Comparison of ENCODE assay signal across 8 cellular contexts in genomic region chr10:80046629-80047441, GRCh38. TPM values are rescaled to one million over a fixed set of nuclear protein-coding genes. Genes with fewer than 3 reads are reported as not detected.
A peak's percentile ranks its signal among the peaks of the same experiment; 100 is the strongest.
DNase-seq lines count a peak whose midpoint lies in the region; ATAC-seq and TF ChIP-seq lines count a peak whose summit lies in the region.

No MANE protein-coding gene starts in this region.

- no peak overlapping the region for H3K27ac ChIP-seq in CD4-positive, CD25-positive, alpha-beta regulatory T cell (ENCODE audit: insufficient read depth, low read length, poor library complexity, severe bottlenecking)
- H3K27ac ChIP-seq in Panc1 (ENCODE audit: low read length), result no peak overlapping the region

- H3K4me3 Mint-ChIP-seq in CD4-positive, CD25-positive, alpha-beta regulatory T cell, result no peak overlapping the region

- BruUV-seq in Panc1 (replicated peaks; lab: Mats Ljungman, UMichigan), result no TSS peak

- peak; percentile 55 to 74 for ATAC-seq in CD4-positive, CD25-positive, alpha-beta regulatory T cell (ENCODE audit: low read depth in 2 of 2)
- ATAC-seq in HG03469 (IDR thresholded peaks at IDR 0.05; ENCODE audit: unreplicated experiment) (peak; percentile 69), Panc1 (peak; percentile 99)

- no peaks in the 10 kb centered on the region for H3K9me3 Mint-ChIP-seq in CD4-positive, CD25-positive, alpha-beta regulatory T cell

- H3K27me3 ChIP-seq in CD4-positive, CD25-positive, alpha-beta regulatory T cell (ENCODE audit: control insufficient read depth, insufficient read depth, low read length), result no peaks in the 10 kb centered on the region
- H3K27me3 ChIP-seq in Panc1 (ENCODE audit: control insufficient read depth, insufficient read depth, low read length), result no peaks in the 10 kb centered on the region; the same call in 1 of the 2 replicates

- H3K36me3 ChIP-seq in CD4-positive, CD25-positive, alpha-beta regulatory T cell (ENCODE audit: control insufficient read depth, insufficient read depth, low read length), result no peaks in the 10 kb centered on the region
- H3K36me3 ChIP-seq in Panc1 (ENCODE audit: control insufficient read depth, insufficient read depth, low read length), result no peaks in the 10 kb centered on the region

- DNase-seq in CD4-positive, CD25-positive, alpha-beta regulatory T cell, result peak; percentile 41 to 58 (median 54)
- DNase-seq in GM19240 (ENCODE audit: insufficient read length, low spot score) (peak; percentile 37), Panc1 (ENCODE audit: low read depth, low spot score) (peak; percentile 42), activated T-helper 1 cell treated with Interleukin-2 at 50 U/mL for 16 hours (ENCODE audit: low read depth) (peak; percentile 50), fibroblast of the conjunctiva (ENCODE audit: low read depth) (peak; percentile 36), nucleus accumbens (lab: John Stamatoyannopoulos, UW) (peak in 43 of 56 donors; percentile 4 to 81 (median 29)), superior temporal gyrus (ENCODE audit: extremely low spot score) (peak; percentile 81)

- TF ChIP-seq CTCF in Panc1 (IDR thresholded peaks at IDR 0.05), result peak; percentile 99

- peaks cover 8% of the 10 kb centered on the region for H3K27me3 Mint-ChIP-seq in CD4-positive, CD25-positive, alpha-beta regulatory T cell

- peak overlapping the region in 1 of 3 donors; percentile 32 for H3K27ac Mint-ChIP-seq in CD4-positive, CD25-positive, alpha-beta regulatory T cell

- CTCF ChIA-PET in Panc1 (lab: Charles Lee), result interaction anchor here (0.6 to 1.3 kb wide), 2 partner anchors 12 to 510 kb away, joined by 3 to 7 read pairs; no protein-coding TSS in a partner anchor

- no peaks in the 10 kb centered on the region for H3K36me3 Mint-ChIP-seq in CD4-positive, CD25-positive, alpha-beta regulatory T cell

- peaks cover 0 to 8% (median 0%) of the 10 kb centered on the region in 4 donors for H3K4me1 Mint-ChIP-seq in CD4-positive, CD25-positive, alpha-beta regulatory T cell

- no peak overlapping the region for H3K4me3 ChIP-seq in CD4-positive, CD25-positive, alpha-beta regulatory T cell (ENCODE audit: low read depth, low read length)
- H3K4me3 ChIP-seq in Panc1 (ENCODE audit: low read depth in 2 of 2, low read length in 2 of 2), result no peak overlapping the region

- POLR2A ChIA-PET in Panc1 (lab: Charles Lee), result no interaction called here

- intact Hi-C loops in Panc1 (cut with micrococcal nuclease; ENCODE audit: unreplicated experiment), result no loop called here

- in situ Hi-C loops in Panc1 (cut with HindIII; ENCODE audit: low pct_unique_long_range_greater_than_20kb, low sequenced_read_pairs), result no loop called here

- no peaks in the 10 kb centered on the region for H3K4me1 ChIP-seq in CD4-positive, CD25-positive, alpha-beta regulatory T cell (ENCODE audit: control insufficient read depth, insufficient read depth, low read length, poor library complexity, severe bottlenecking)
- no peaks in the 10 kb centered on the region for H3K4me1 ChIP-seq in Panc1 (ENCODE audit: control insufficient read depth, insufficient read depth, low read length)

- no peaks in the 10 kb centered on the region for H3K9me3 ChIP-seq in CD4-positive, CD25-positive, alpha-beta regulatory T cell (ENCODE audit: control insufficient read depth in 2 of 2, low read length in 2 of 2)
- no peaks in the 10 kb centered on the region for H3K9me3 ChIP-seq in Panc1 (ENCODE audit: control insufficient read depth, insufficient read depth, low read depth, low read length)

RNA-seq across cellular contexts. Expression of gene TMEM254, which starts 31.6 kb away (rescaled TPM):
- total RNA-seq in CD4-positive, CD25-positive, alpha-beta regulatory T cell, result 10.7 TPM
- 10 to 100 TPM; 35.5 to 43.8 (median 37.9) TPM for polyA plus RNA-seq in CD4-positive, CD25-positive, alpha-beta regulatory T cell
- total RNA-seq in Panc1 (2021; ENCODE audit: unreplicated experiment), result 28.8 TPM
- polyA plus RNA-seq in Panc1 (2012; ENCODE audit: insufficient read length), result 28.3 TPM

Comparison
In these comparisons a context has a peak if more than half of its experiments do, and no peak if none do; other contexts are left out.
1. DNase-seq: peak in every context shown above with its lines; median percentile 81 in superior temporal gyrus; 54 in CD4-positive, CD25-positive, alpha-beta regulatory T cell; 50 in activated T-helper 1 cell treated with Interleukin-2 at 50 U/mL for 16 hours; 42 in Panc1; 37 in GM19240; 36 in fibroblast of the conjunctiva; 29 in nucleus accumbens.